21 cellular contexts compared by ENCODE assay signal in genomic region chr2:169790581-169790980, GRCh38.
"Had no signal": no experiment of that assay in that cellular context is flagged by ENCODE, and none has a peak within 500 bp of the region (broad histone marks: within the 10 kb centered on the region; RNA-seq: fewer than 3 reads in every experiment).

No MANE protein-coding gene starts in this region.

- H3K4me3 ChIP-seq: prostate gland, skin epidermis, suprapubic skin, testis had no signal

- H3K36me3 Mint-ChIP-seq: naive thymus-derived CD8-positive, alpha-beta T cell; natural killer cell treated with Interleukin-12 subunit alpha and Interleukin-12 subunit beta and Interleukin-15 and Interleukin-18, amount 100 ng/mL, for 72 hours; stimulated activated memory B cell treated with anti-CD40 and anti-IgM and Interleukin-4, amounts not matched to agents 10 μg/mL and 1 μg/mL and 100 μg/mL, for 72 hours had no signal

- H3K4me1 ChIP-seq: pancreas, prostate gland, testis had no signal

- H3K27me3 ChIP-seq: pancreas, right atrium auricular region, suprapubic skin, testis, tibial nerve, upper lobe of left lung, vagina had no signal

- FAIRE-seq: pancreas, urothelium cell line had no signal

- H3K36me3 ChIP-seq: neutrophil, pancreas, prostate gland, right atrium auricular region, spleen, suprapubic skin, tibial nerve, upper lobe of left lung, vagina had no signal

- H3K9me3 ChIP-seq: neutrophil, pancreas, prostate gland, right atrium auricular region, spleen, suprapubic skin, testis, tibial nerve, upper lobe of left lung, vagina had no signal

- H3K27ac ChIP-seq: neutrophil, pancreas, prostate gland, right atrium auricular region, skin epidermis, spleen, suprapubic skin, testis, tibial nerve, upper lobe of left lung, vagina had no signal

- H3K9me3 Mint-ChIP-seq: naive thymus-derived CD8-positive, alpha-beta T cell; natural killer cell treated with Interleukin-12 subunit alpha and Interleukin-12 subunit beta and Interleukin-15 and Interleukin-18, amount 100 ng/mL, for 72 hours; nephron progenitor cell; stimulated activated memory B cell treated with anti-CD40 and anti-IgM and Interleukin-4, amounts not matched to agents 10 μg/mL and 1 μg/mL and 100 μg/mL, for 72 hours; stimulated activated naive CD8-positive, alpha-beta T cell treated with anti-CD3 and anti-CD28 coated beads, Interleukin-15, amount 100 ng/mL, for 72 hours had no signal

- H3K27ac Mint-ChIP-seq: naive thymus-derived CD8-positive, alpha-beta T cell; natural killer cell treated with Interleukin-12 subunit alpha and Interleukin-12 subunit beta and Interleukin-15 and Interleukin-18, amount 100 ng/mL, for 72 hours; nephron progenitor cell; stimulated activated memory B cell treated with anti-CD40 and anti-IgM and Interleukin-4, amounts not matched to agents 10 μg/mL and 1 μg/mL and 100 μg/mL, for 72 hours had no signal

- DNase-seq: spleen; stimulated activated CD4-positive, alpha-beta T cell treated with anti-CD3 and anti-CD28 coated beads, Interleukin-12 subunit alpha, Interleukin-12 subunit beta, amount 100 ng/mL, for 4 hours; stimulated activated CD4-positive, alpha-beta T cell treated with anti-CD3 and anti-CD28 coated beads, Interleukin-4, amount 100 ng/mL, for 4 hours; stimulated activated CD8-positive, alpha-beta memory T cell treated with anti-CD3 and anti-CD28 coated beads, Interleukin-4, amount 100 ng/mL, for 48 hours; stimulated activated naive CD4-positive, alpha-beta T cell had no signal
